In genomic region chrX:49002091-49002935, GRCh38 we compare ENCODE assay signal across 7 cellular contexts.
DNase-seq lines count a peak whose midpoint lies in the region; ATAC-seq and TF ChIP-seq lines count a peak whose summit lies in the region.

TSS of gene GRIPAP1 (minus strand) at chrX:49002264. CDS start at chrX:49002229, 35 bp downstream.

- peak; percentile 81 to 85 for DNase-seq in NCI-H2081 (lab: John Stamatoyannopoulos, UW)
- DNase-seq in T1000 (lab: John Stamatoyannopoulos, UW), result peak; percentile 88
- peak; percentile 93 for DNase-seq in astrocyte of the hippocampus (ENCODE audit: low read depth, low spot score)
- DNase-seq in hippocampal formation (lab: John Stamatoyannopoulos, UW), result peak; percentile 71 to 73
- peak; percentile 71 for DNase-seq in retinal pigment epithelial cell (ENCODE audit: low read depth)

- ATAC-seq in GM18502 (IDR thresholded peaks at IDR 0.05; ENCODE audit: poor library complexity, unreplicated experiment) (peak; percentile 85), HG02943 (IDR thresholded peaks at IDR 0.05; ENCODE audit: low read depth, unreplicated experiment) (peak; percentile 73)

- peak within 1 kb of the TSS; percentile 69 for H3K4me3 ChIP-seq in retinal pigment epithelial cell (ENCODE audit: low read length)

- no peak for TF ChIP-seq CTCF in retinal pigment epithelial cell (conservative IDR thresholded peaks at IDR 0.05; ENCODE audit: low read depth, low read length)

Comparison
In these comparisons a context has a peak if more than half of its experiments do, and no peak if none do; other contexts are left out.
1. Peak in every context shown above with its lines: DNase-seq, ATAC-seq and H3K4me3 ChIP-seq.